1 cellular context compared by ENCODE assay signal in the genomic region with DNA sequence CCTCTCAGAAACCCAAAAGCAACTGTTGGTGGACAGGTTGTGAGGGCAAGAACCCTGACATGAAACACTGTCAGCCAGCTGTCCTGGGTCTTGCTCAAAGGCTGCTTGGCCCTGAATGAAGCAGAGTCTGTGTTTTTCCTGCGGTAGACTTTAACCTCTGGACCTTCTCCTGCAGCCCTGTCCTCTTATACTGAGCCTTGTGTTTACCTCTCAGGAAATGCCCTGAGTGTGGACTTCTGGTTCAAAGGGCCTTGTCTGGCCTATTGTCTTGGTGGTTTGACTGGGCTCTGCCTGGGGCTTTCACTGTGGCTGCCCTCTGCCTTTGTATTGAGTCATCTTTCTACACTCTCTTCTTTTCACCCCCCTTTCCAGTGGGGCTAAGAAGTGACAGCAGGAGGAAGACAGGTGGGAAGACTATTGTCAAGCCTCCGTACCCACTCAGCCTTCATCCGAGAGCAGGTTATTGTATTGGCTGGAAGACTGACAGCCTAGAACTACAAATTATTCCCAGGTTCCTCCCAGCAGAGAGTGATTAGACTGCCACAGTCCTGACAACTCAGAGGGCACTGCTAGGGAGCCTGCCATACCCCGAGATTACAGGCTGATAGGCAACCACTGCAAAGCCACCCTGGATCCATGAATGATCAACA.
TF ChIP-seq lines count a peak whose summit lies in the region.

No MANE protein-coding gene starts in this region.

TF ChIP-seq in HepG2, 621 proteins besides CTCF, POLR2A, EP300 and RAD21 (continued from another document and continues in another):
- TF ChIP-seq, protein P1, sequence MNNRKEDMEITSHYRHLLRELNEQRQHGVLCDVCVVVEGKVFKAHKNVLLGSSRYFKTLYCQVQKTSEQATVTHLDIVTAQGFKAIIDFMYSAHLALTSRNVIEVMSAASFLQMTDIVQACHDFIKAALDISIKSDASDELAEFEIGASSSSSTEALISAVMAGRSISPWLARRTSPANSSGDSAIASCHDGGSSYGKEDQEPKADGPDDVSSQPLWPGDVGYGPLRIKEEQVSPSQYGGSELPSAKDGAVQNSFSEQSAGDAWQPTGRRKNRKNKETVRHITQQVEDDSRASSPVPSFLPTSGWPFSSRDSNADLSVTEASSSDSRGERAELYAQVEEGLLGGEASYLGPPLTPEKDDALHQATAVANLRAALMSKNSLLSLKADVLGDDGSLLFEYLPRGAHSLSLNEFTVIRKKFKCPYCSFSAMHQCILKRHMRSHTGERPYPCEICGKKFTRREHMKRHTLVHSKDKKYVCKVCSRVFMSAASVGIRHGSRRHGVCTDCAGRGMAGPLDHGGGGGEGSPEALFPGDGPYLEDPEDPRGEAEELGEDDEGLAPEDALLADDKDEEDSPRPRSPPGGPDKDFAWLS (CRISPR knock-in tag; IDR thresholded peaks at IDR 0.05; ENCODE audit: borderline replicate concordance), result no peak
- TF ChIP-seq, protein P2, sequence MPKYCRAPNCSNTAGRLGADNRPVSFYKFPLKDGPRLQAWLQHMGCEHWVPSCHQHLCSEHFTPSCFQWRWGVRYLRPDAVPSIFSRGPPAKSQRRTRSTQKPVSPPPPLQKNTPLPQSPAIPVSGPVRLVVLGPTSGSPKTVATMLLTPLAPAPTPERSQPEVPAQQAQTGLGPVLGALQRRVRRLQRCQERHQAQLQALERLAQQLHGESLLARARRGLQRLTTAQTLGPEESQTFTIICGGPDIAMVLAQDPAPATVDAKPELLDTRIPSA (CRISPR knock-in tag; IDR thresholded peaks at IDR 0.05; ENCODE audit: borderline replicate concordance), result no peak
- TF ChIP-seq MXI1 (IDR thresholded peaks at IDR 0.05; ENCODE audit: borderline replicate concordance, low read depth, low read length) (peak; percentile 42; the same call in 1 of the 3 replicates), ZNF205 (CRISPR knock-in tag; IDR thresholded peaks at IDR 0.05) (peak; percentile 69; the same call in 1 of the 2 replicates), ISL2 (CRISPR knock-in tag; IDR thresholded peaks at IDR 0.05) (peak; percentile 77), BCL6 (CRISPR knock-in tag; IDR thresholded peaks at IDR 0.05) (peak; percentile 70; the same call in 1 of the 2 replicates), ZNF891 (CRISPR knock-in tag; IDR thresholded peaks at IDR 0.05) (no peak), GATAD1 (CRISPR knock-in tag; IDR thresholded peaks at IDR 0.05) (peak; percentile 74), ZNF747 (CRISPR knock-in tag; IDR thresholded peaks at IDR 0.05; ENCODE audit: borderline replicate concordance) (0 out of 2 replicates have a peak, but pooled peaks have one; percentile 24), ZNF766 (CRISPR knock-in tag; IDR thresholded peaks at IDR 0.05; ENCODE audit: borderline replicate concordance) (peak; percentile 73; the same call in 1 of the 2 replicates), ZNF563 (CRISPR knock-in tag; IDR thresholded peaks at IDR 0.05) (no peak), ZMAT3 (CRISPR knock-in tag; conservative IDR thresholded peaks at IDR 0.05) (peak; percentile 71; the same call in 1 of the 2 replicates), CBX1 (IDR thresholded peaks at IDR 0.05; ENCODE audit: low read depth) (no peak), SAP130 (CRISPR knock-in tag; IDR thresholded peaks at IDR 0.05; ENCODE audit: low read depth) (peak; percentile 89), TAF15 (IDR thresholded peaks at IDR 0.05; ENCODE audit: low read depth, low read length, poor library complexity, severe bottlenecking) (no peak), SP1 (IDR thresholded peaks at IDR 0.05) (no peak), SP1 (CRISPR knock-in tag; IDR thresholded peaks at IDR 0.05) (0 out of 2 replicates have a peak, but pooled peaks have one; percentile 5), GZF1 (CRISPR knock-in tag; IDR thresholded peaks at IDR 0.05) (0 out of 2 replicates have a peak, but pooled peaks have one; percentile 45), MTA3 (CRISPR knock-in tag; IDR thresholded peaks at IDR 0.05) (no peak), ASH2L (IDR thresholded peaks at IDR 0.05; ENCODE audit: insufficient read length, low read depth, low read length) (peak; percentile 49), GFI1 (CRISPR knock-in tag; IDR thresholded peaks at IDR 0.05; ENCODE audit: borderline replicate concordance) (peak; percentile 63; the same call in 1 of the 2 replicates), ZNF749 (CRISPR knock-in tag; IDR thresholded peaks at IDR 0.05; ENCODE audit: borderline replicate concordance) (no peak), ZFP62 (CRISPR knock-in tag; IDR thresholded peaks at IDR 0.05) (no peak), SMAD3 (CRISPR knock-in tag; IDR thresholded peaks at IDR 0.05) (peak; percentile 80; the same call in 1 of the 2 replicates), ZNF780A (CRISPR knock-in tag; IDR thresholded peaks at IDR 0.05) (no peak), TMF1 (CRISPR knock-in tag; IDR thresholded peaks at IDR 0.05; ENCODE audit: low read depth) (no peak), PHF20 (CRISPR knock-in tag; IDR thresholded peaks at IDR 0.05) (no peak; the same call in 1 of the 2 replicates), FOSL2 (CRISPR knock-in tag; IDR thresholded peaks at IDR 0.05) (peak; percentile 68), ZNF34 (CRISPR knock-in tag; IDR thresholded peaks at IDR 0.05; ENCODE audit: borderline replicate concordance) (no peak), SPEN (CRISPR knock-in tag; IDR thresholded peaks at IDR 0.05; ENCODE audit: low read depth) (peak; percentile 70; the same call in 1 of the 2 replicates), PITX1 (CRISPR knock-in tag; IDR thresholded peaks at IDR 0.05) (peak; percentile 69; the same call in 1 of the 2 replicates), ZSCAN22 (CRISPR knock-in tag; IDR thresholded peaks at IDR 0.05) (no peak), SRSF1 (optimal IDR thresholded peaks at IDR 0.05; ENCODE audit: low read depth, low read length) (no peak), HMG20B (CRISPR knock-in tag; conservative IDR thresholded peaks at IDR 0.05) (no peak), ZNF629 (CRISPR knock-in tag; conservative IDR thresholded peaks at IDR 0.05) (peak; percentile 47; the same call in 1 of the 2 replicates), PCBP1 (IDR thresholded peaks at IDR 0.05; ENCODE audit: borderline replicate concordance, low read depth, low read length) (no peak)
- TF ChIP-seq, protein P3, sequence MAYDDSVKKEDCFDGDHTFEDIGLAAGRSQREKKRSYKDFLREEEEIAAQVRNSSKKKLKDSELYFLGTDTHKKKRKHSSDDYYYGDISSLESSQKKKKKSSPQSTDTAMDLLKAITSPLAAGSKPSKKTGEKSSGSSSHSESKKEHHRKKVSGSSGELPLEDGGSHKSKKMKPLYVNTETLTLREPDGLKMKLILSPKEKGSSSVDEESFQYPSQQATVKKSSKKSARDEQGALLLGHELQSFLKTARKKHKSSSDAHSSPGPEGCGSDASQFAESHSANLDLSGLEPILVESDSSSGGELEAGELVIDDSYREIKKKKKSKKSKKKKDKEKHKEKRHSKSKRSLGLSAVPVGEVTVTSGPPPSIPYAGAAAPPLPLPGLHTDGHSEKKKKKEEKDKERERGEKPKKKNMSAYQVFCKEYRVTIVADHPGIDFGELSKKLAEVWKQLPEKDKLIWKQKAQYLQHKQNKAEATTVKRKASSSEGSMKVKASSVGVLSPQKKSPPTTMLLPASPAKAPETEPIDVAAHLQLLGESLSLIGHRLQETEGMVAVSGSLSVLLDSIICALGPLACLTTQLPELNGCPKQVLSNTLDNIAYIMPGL (CRISPR knock-in tag; IDR thresholded peaks at IDR 0.05; ENCODE audit: borderline replicate concordance in 1 of 2, low read depth in 1 of 2), result peak; percentile 38 to 83; a peak in 2 of 4 replicates
- TF ChIP-seq, protein P4, sequence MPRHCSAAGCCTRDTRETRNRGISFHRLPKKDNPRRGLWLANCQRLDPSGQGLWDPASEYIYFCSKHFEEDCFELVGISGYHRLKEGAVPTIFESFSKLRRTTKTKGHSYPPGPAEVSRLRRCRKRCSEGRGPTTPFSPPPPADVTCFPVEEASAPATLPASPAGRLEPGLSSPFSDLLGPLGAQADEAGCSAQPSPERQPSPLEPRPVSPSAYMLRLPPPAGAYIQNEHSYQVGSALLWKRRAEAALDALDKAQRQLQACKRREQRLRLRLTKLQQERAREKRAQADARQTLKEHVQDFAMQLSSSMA (CRISPR knock-in tag; IDR thresholded peaks at IDR 0.05), result no peak
- TF ChIP-seq, protein P5, sequence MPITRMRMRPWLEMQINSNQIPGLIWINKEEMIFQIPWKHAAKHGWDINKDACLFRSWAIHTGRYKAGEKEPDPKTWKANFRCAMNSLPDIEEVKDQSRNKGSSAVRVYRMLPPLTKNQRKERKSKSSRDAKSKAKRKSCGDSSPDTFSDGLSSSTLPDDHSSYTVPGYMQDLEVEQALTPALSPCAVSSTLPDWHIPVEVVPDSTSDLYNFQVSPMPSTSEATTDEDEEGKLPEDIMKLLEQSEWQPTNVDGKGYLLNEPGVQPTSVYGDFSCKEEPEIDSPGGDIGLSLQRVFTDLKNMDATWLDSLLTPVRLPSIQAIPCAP (CRISPR knock-in tag; IDR thresholded peaks at IDR 0.05; ENCODE audit: low read depth), result no peak
- TF ChIP-seq, protein P6, sequence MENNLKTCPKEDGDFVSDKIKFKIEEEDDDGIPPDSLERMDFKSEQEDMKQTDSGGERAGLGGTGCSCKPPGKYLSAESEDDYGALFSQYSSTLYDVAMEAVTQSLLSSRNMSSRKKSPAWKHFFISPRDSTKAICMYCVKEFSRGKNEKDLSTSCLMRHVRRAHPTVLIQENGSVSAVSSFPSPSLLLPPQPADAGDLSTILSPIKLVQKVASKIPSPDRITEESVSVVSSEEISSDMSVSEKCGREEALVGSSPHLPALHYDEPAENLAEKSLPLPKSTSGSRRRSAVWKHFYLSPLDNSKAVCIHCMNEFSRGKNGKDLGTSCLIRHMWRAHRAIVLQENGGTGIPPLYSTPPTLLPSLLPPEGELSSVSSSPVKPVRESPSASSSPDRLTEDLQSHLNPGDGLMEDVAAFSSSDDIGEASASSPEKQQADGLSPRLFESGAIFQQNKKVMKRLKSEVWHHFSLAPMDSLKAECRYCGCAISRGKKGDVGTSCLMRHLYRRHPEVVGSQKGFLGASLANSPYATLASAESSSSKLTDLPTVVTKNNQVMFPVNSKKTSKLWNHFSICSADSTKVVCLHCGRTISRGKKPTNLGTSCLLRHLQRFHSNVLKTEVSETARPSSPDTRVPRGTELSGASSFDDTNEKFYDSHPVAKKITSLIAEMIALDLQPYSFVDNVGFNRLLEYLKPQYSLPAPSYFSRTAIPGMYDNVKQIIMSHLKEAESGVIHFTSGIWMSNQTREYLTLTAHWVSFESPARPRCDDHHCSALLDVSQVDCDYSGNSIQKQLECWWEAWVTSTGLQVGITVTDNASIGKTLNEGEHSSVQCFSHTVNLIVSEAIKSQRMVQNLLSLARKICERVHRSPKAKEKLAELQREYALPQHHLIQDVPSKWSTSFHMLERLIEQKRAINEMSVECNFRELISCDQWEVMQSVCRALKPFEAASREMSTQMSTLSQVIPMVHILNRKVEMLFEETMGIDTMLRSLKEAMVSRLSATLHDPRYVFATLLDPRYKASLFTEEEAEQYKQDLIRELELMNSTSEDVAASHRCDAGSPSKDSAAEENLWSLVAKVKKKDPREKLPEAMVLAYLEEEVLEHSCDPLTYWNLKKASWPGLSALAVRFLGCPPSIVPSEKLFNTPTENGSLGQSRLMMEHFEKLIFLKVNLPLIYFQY (CRISPR knock-in tag; IDR thresholded peaks at IDR 0.05; ENCODE audit: borderline replicate concordance), result peak; percentile 24; the same call in 1 of the 2 replicates
- TF ChIP-seq, protein P7, sequence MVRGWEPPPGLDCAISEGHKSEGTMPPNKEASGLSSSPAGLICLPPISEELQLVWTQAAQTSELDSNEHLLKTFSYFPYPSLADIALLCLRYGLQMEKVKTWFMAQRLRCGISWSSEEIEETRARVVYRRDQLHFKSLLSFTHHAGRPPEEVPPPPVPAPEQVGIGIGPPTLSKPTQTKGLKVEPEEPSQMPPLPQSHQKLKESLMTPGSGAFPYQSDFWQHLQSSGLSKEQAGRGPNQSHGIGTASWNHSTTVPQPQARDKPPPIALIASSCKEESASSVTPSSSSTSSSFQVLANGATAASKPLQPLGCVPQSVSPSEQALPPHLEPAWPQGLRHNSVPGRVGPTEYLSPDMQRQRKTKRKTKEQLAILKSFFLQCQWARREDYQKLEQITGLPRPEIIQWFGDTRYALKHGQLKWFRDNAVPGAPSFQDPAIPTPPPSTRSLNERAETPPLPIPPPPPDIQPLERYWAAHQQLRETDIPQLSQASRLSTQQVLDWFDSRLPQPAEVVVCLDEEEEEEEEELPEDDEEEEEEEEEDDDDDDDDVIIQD (CRISPR knock-in tag; IDR thresholded peaks at IDR 0.05; ENCODE audit: low read depth), result peak; percentile 67; the same call in 1 of the 2 replicates
- TF ChIP-seq, protein P8, sequence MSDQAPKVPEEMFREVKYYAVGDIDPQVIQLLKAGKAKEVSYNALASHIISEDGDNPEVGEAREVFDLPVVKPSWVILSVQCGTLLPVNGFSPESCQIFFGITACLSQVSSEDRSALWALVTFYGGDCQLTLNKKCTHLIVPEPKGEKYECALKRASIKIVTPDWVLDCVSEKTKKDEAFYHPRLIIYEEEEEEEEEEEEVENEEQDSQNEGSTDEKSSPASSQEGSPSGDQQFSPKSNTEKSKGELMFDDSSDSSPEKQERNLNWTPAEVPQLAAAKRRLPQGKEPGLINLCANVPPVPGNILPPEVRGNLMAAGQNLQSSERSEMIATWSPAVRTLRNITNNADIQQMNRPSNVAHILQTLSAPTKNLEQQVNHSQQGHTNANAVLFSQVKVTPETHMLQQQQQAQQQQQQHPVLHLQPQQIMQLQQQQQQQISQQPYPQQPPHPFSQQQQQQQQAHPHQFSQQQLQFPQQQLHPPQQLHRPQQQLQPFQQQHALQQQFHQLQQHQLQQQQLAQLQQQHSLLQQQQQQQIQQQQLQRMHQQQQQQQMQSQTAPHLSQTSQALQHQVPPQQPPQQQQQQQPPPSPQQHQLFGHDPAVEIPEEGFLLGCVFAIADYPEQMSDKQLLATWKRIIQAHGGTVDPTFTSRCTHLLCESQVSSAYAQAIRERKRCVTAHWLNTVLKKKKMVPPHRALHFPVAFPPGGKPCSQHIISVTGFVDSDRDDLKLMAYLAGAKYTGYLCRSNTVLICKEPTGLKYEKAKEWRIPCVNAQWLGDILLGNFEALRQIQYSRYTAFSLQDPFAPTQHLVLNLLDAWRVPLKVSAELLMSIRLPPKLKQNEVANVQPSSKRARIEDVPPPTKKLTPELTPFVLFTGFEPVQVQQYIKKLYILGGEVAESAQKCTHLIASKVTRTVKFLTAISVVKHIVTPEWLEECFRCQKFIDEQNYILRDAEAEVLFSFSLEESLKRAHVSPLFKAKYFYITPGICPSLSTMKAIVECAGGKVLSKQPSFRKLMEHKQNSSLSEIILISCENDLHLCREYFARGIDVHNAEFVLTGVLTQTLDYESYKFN (CRISPR knock-in tag; conservative IDR thresholded peaks at IDR 0.05), result peak; percentile 96
- TF ChIP-seq, protein P9, sequence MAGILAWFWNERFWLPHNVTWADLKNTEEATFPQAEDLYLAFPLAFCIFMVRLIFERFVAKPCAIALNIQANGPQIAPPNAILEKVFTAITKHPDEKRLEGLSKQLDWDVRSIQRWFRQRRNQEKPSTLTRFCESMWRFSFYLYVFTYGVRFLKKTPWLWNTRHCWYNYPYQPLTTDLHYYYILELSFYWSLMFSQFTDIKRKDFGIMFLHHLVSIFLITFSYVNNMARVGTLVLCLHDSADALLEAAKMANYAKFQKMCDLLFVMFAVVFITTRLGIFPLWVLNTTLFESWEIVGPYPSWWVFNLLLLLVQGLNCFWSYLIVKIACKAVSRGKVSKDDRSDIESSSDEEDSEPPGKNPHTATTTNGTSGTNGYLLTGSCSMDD (CRISPR knock-in tag; IDR thresholded peaks at IDR 0.05), result no peak
- TF ChIP-seq, protein P10, sequence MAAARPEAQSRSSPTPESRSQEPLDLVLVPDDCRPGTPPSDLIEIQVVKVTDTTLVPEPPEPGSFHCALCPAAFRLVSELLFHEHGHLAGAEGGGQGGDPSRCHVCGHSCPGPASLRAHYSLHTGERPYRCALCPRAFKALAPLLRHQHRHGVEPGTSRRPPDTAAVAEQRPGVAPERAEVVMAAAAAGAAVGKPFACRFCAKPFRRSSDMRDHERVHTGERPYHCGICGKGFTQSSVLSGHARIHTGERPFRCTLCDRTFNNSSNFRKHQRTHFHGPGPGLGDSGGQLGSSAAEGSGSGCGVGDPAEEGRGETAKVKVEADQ (CRISPR knock-in tag; IDR thresholded peaks at IDR 0.05; ENCODE audit: borderline replicate concordance), result no peak
